Comparison of ENCODE assay signal across 14 cellular contexts in the genomic region with DNA sequence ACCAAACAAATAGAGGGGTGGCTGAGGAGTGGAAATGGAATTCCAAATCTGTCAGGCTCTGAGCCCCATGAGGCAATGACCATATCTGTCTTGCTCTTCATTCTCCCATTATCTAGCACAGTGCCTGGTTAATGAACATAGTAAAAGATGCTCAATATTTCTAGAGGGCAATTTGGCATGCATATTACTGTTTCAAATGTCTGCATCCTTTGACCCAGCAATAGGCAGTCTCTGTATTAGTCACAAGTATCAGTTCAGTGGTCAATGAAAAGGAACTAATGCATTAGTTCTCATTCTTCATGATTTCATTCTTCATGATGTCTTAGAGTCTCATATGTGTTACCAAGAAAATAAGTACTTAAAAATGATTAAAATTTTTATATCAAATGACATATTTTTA. TPM values are rescaled to one million over a fixed set of nuclear protein-coding genes. Genes with fewer than 3 reads are reported as not detected.
"Had no signal": no experiment of that assay in that cellular context is flagged by ENCODE, and none has a peak within 500 bp of the region (broad histone marks: within the 10 kb centered on the region; RNA-seq: fewer than 3 reads in every experiment).

No MANE protein-coding gene starts in this region.

- FAIRE-seq: kidney had no signal

- H3K27me3 ChIP-seq: body of pancreas, hepatocyte, upper lobe of left lung had no signal

- H3K4me1 ChIP-seq: body of pancreas, psoas muscle, upper lobe of left lung had no signal

- H3K36me3 ChIP-seq: upper lobe of left lung had no signal

- H3K9me3 ChIP-seq: body of pancreas, psoas muscle, upper lobe of left lung had no signal

- ATAC-seq: body of pancreas; effector memory CD8-positive, alpha-beta T cell; left ventricle myocardium superior; psoas muscle; sciatic nerve; WTC11 had no signal

- H3K4me3 ChIP-seq: body of pancreas, hepatocyte, psoas muscle, upper lobe of left lung had no signal

- DNase-seq: activated CD4-positive, alpha-beta T cell treated with anti-CD3 and anti-CD28 coated beads for 48 hours; activated naive CD4-positive, alpha-beta T cell treated with anti-CD3 and anti-CD28 coated beads, Interleukin-2, amount 10 ng/mL, durations not matched to agents 7 days and 5 days; body of pancreas; effector memory CD8-positive, alpha-beta T cell; kidney; left ventricle myocardium superior; psoas muscle; stimulated activated CD4-positive, alpha-beta T cell treated with anti-CD3 and anti-CD28 coated beads, Interleukin-2, amount 100 ng/mL, for 24 hours; stimulated activated naive CD4-positive, alpha-beta T cell treated with Interleukin-2 at 50 U/mL for 16 hours; upper lobe of left lung had no signal

- H3K27ac ChIP-seq: body of pancreas, hepatocyte, psoas muscle, upper lobe of left lung had no signal

RNA-seq across cellular contexts. Expression of a gene that starts 28.4 kb away (rescaled TPM):
- polyA plus RNA-seq: neural cell had no signal
